27 cellular contexts compared by ENCODE assay signal in genomic region chr13:28671393-28671792, GRCh38. TPM values are rescaled to one million over a fixed set of nuclear protein-coding genes. Genes with fewer than 3 reads are reported as not detected.
DNase-seq lines count a peak whose midpoint lies in the region; ATAC-seq and TF ChIP-seq lines count a peak whose summit lies in the region.
"Had no signal": no experiment of that assay in that cellular context is flagged by ENCODE, and none has a peak within 500 bp of the region (broad histone marks: within the 10 kb centered on the region; RNA-seq: fewer than 3 reads in every experiment).

No MANE protein-coding gene starts in this region.

- no peak overlapping the region for H3K4me3 ChIP-seq in OCI-LY3 (ENCODE audit: low read length)
- H3K4me3 ChIP-seq: adrenal gland, body of pancreas, GM23338, left lung, PC-9, uterus had no signal

- no peaks in the 10 kb centered on the region for H3K9me3 ChIP-seq in OCI-LY3 (ENCODE audit: insufficient read depth, low read length)
- H3K9me3 ChIP-seq: adrenal gland, body of pancreas, left lung, uterus had no signal

- H3K36me3 Mint-ChIP-seq in memory B cell = peaks cover 47% of the 10 kb centered on the region
- H3K36me3 Mint-ChIP-seq: IgD-negative memory B cell had no signal

- peaks cover 70% of the 10 kb centered on the region for H3K36me3 ChIP-seq in OCI-LY3 (replicated peaks; ENCODE audit: low read depth, low read length)
- H3K36me3 ChIP-seq: uterus had no signal

- H3K9me3 Mint-ChIP-seq in memory B cell = no peaks in the 10 kb centered on the region
- H3K9me3 Mint-ChIP-seq: activated CD4-positive, alpha-beta memory T cell treated with anti-CD3 and anti-CD28 coated beads, Interleukin-2, amount 10 ng/mL, durations not matched to agents 7 days and 5 days; GM23338; HFFc6; IgD-negative memory B cell; natural killer cell; stimulated activated naive CD8-positive, alpha-beta T cell treated with anti-CD3 and anti-CD28 coated beads, Interleukin-15, Interleukin-2, amounts not matched to agents 100 ng/mL and 50 ng/mL, for 24 hours had no signal

- in situ Hi-C loops in KBM-7 (cut with MboI; ENCODE audit: low pct_unique_long_range_greater_than_20kb, low sequenced_read_pairs) = no loop called here

- H4K20me1 ChIP-seq in OCI-LY3 (ENCODE audit: insufficient read depth, low read length) = no peaks in the 10 kb centered on the region

- peaks cover 10% of the 10 kb centered on the region; the same call in 1 of the 2 replicates for H3K79me2 ChIP-seq in OCI-LY3 (ENCODE audit: low read length)

- H3K27me3 ChIP-seq in OCI-LY3 (ENCODE audit: low read depth, low read length) = no peaks in the 10 kb centered on the region
- H3K27me3 ChIP-seq: adrenal gland, body of pancreas, left lung, uterus had no signal

- ATAC-seq in memory B cell (ENCODE audit: low read depth) (no peak), HG02938 (IDR thresholded peaks at IDR 0.05; ENCODE audit: unreplicated experiment) (no peak)
- ATAC-seq: activated CD4-positive, CD25-positive, alpha-beta regulatory T cell treated with anti-CD3 and anti-CD28 coated beads, Interleukin-2, amount 50 U/mL, for 24 hours; body of pancreas; GM23338; left lung; natural killer cell; Right ventricle myocardium inferior had no signal

- peak overlapping the region; percentile 68 for H3K27ac Mint-ChIP-seq in memory B cell
- H3K27ac Mint-ChIP-seq: activated CD4-positive, alpha-beta memory T cell treated with anti-CD3 and anti-CD28 coated beads, Interleukin-2, amount 10 ng/mL, durations not matched to agents 7 days and 5 days; GM23338; HFFc6; IgD-negative memory B cell; stimulated activated naive CD8-positive, alpha-beta T cell treated with anti-CD3 and anti-CD28 coated beads, Interleukin-15, Interleukin-2, amounts not matched to agents 100 ng/mL and 50 ng/mL, for 24 hours had no signal

- H3K9ac ChIP-seq in OCI-LY3 (ENCODE audit: low read length) = no peak overlapping the region

- H3K4me1 Mint-ChIP-seq in memory B cell = peaks cover 13% of the 10 kb centered on the region
- H3K4me1 Mint-ChIP-seq: activated CD4-positive, alpha-beta memory T cell treated with anti-CD3 and anti-CD28 coated beads, Interleukin-2, amount 10 ng/mL, durations not matched to agents 7 days and 5 days; GM23338 had no signal

- peak overlapping the region; percentile 26; the same call in 1 of the 2 replicates for H3K27ac ChIP-seq in OCI-LY3 (ENCODE audit: low read length)
- H3K27ac ChIP-seq: body of pancreas, epithelial cell of prostate, PC-9, uterus had no signal

- H3K4me1 ChIP-seq in OCI-LY3 (ENCODE audit: low read length) = peaks cover 17% of the 10 kb centered on the region
- H3K4me1 ChIP-seq: body of pancreas, uterus had no signal

- DNase-seq in CD1c-positive myeloid dendritic cell (ENCODE audit: extremely low spot score) (peak; percentile 53), KBM-7 (peak; percentile 57), memory B cell (ENCODE audit: low spot score in 2 of 2) (no peak), NCI-H1436 treated with DMSO at 0.1 percent for 48 hours (lab: John Stamatoyannopoulos, UW) (no peak), mesenteric fat pad (ENCODE audit: low spot score) (no peak)
- DNase-seq: activated CD4-positive, alpha-beta memory T cell treated with anti-CD3 and anti-CD28 coated beads, Interleukin-2, amount 10 ng/mL, durations not matched to agents 7 days and 5 days; activated naive CD4-positive, alpha-beta T cell; adrenal gland; body of pancreas; DMS153; HFFc6; left lung; midbrain; natural killer cell; NCI-H1417 treated with DMSO at 0.1 percent for 48 hours; NCI-H2081 treated with DMSO at 0.1 percent for 48 hours; NCI-H774; PC-9; uterus had no signal

- no peak overlapping the region for H3K4me2 ChIP-seq in OCI-LY3 (ENCODE audit: low read length)
- H3K4me2 ChIP-seq: GM23338, PC-9 had no signal

- no peaks in the 10 kb centered on the region for H3K27me3 Mint-ChIP-seq in memory B cell
- H3K27me3 Mint-ChIP-seq: activated CD4-positive, alpha-beta memory T cell treated with anti-CD3 and anti-CD28 coated beads, Interleukin-2, amount 10 ng/mL, durations not matched to agents 7 days and 5 days; IgD-negative memory B cell; stimulated activated naive CD8-positive, alpha-beta T cell treated with anti-CD3 and anti-CD28 coated beads, Interleukin-15, Interleukin-2, amounts not matched to agents 100 ng/mL and 50 ng/mL, for 24 hours had no signal

- H2AFZ ChIP-seq in OCI-LY3 (ENCODE audit: low read depth, low read length) = no peak overlapping the region
- H2AFZ ChIP-seq: GM23338, PC-9 had no signal

- TF ChIP-seq CTCF in OCI-LY3 (IDR thresholded peaks at IDR 0.05; ENCODE audit: low read depth, low read length) = no peak

- no peak overlapping the region for H3K4me3 Mint-ChIP-seq in memory B cell
- H3K4me3 Mint-ChIP-seq: activated CD4-positive, alpha-beta memory T cell treated with anti-CD3 and anti-CD28 coated beads, Interleukin-2, amount 10 ng/mL, durations not matched to agents 7 days and 5 days; GM23338; HFFc6; natural killer cell; stimulated activated naive CD8-positive, alpha-beta T cell treated with anti-CD3 and anti-CD28 coated beads, Interleukin-15, Interleukin-2, amounts not matched to agents 100 ng/mL and 50 ng/mL, for 24 hours had no signal

RNA-seq across cellular contexts. Expression of gene POMP, which starts 12.5 kb away (rescaled TPM):
- 88.7 TPM for total RNA-seq in mesenteric fat pad

RNA-seq across cellular contexts. Expression of gene SLC46A3, which starts 47.4 kb away (rescaled TPM):
- 17.9 TPM for total RNA-seq in mesenteric fat pad

Comparison
In these comparisons a context has a peak if more than half of its experiments do, and no peak if none do; other contexts are left out.
1. DNase-seq: peak in CD1c-positive myeloid dendritic cell (single experiment) and KBM-7 (single experiment); none in memory B cell (0 of 2), NCI-H1436 treated with DMSO at 0.1 percent for 48 hours (single experiment) and mesenteric fat pad (single experiment).